ENCODE assay signal across 1 cellular context in genomic region chr12:75750950-75751349, GRCh38.
TF ChIP-seq lines count a peak whose summit lies in the region.

No MANE protein-coding gene starts in this region.

TF ChIP-seq in SK-N-SH, 30 proteins besides CTCF, POLR2A, EP300 and RAD21 (continued from another document):
- TF ChIP-seq, protein P1, sequence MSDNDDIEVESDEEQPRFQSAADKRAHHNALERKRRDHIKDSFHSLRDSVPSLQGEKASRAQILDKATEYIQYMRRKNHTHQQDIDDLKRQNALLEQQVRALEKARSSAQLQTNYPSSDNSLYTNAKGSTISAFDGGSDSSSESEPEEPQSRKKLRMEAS (IDR thresholded peaks at IDR 0.05; ENCODE audit: low read depth) = 0 out of 2 replicates have a peak, but pooled peaks have one; percentile 15
- TF ChIP-seq RCOR1 (IDR thresholded peaks at IDR 0.05; ENCODE audit: low read length) (no peak), TAF1 (IDR thresholded peaks at IDR 0.05; ENCODE audit: borderline replicate concordance, low read depth, low read length) (no peak), CHD2 (IDR thresholded peaks at IDR 0.05; ENCODE audit: low read length, partially characterized antibody) (no peak), GABPA (IDR thresholded peaks at IDR 0.05; ENCODE audit: low read depth) (no peak), JUND (IDR thresholded peaks at IDR 0.05) (0 out of 2 replicates have a peak, but pooled peaks have one; percentile 16), IRF3 (IDR thresholded peaks at IDR 0.05; ENCODE audit: low read depth, low read length) (no peak), RXRA (IDR thresholded peaks at IDR 0.05; ENCODE audit: borderline replicate concordance, low read depth) (no peak), ZBTB33 (IDR thresholded peaks at IDR 0.05; ENCODE audit: borderline replicate concordance, low read depth) (no peak), FOSL2 (IDR thresholded peaks at IDR 0.05; ENCODE audit: borderline replicate concordance, low read depth) (peak; percentile 67), MXI1 (IDR thresholded peaks at IDR 0.05; ENCODE audit: low read depth, low read length) (no peak), POLR2AphosphoS5 (IDR thresholded peaks at IDR 0.05; ENCODE audit: low read depth, low read length) (no peak), FOXM1 (IDR thresholded peaks at IDR 0.05; ENCODE audit: low read depth) (no peak), MEF2A (IDR thresholded peaks at IDR 0.05; ENCODE audit: borderline replicate concordance, low read depth) (no peak), ELF1 (IDR thresholded peaks at IDR 0.05) (no peak), SIN3A (IDR thresholded peaks at IDR 0.05; ENCODE audit: borderline replicate concordance, low read depth, low read length) (no peak), SMC3 (IDR thresholded peaks at IDR 0.05; ENCODE audit: low read depth, low read length) (no peak), YY1 (IDR thresholded peaks at IDR 0.05; ENCODE audit: low read depth) (no peak), NRF1 (IDR thresholded peaks at IDR 0.05; ENCODE audit: low read depth, low read length) (no peak), FOXJ3 (CRISPR knock-in tag; IDR thresholded peaks at IDR 0.05) (no peak)
- TF ChIP-seq, protein P2, sequence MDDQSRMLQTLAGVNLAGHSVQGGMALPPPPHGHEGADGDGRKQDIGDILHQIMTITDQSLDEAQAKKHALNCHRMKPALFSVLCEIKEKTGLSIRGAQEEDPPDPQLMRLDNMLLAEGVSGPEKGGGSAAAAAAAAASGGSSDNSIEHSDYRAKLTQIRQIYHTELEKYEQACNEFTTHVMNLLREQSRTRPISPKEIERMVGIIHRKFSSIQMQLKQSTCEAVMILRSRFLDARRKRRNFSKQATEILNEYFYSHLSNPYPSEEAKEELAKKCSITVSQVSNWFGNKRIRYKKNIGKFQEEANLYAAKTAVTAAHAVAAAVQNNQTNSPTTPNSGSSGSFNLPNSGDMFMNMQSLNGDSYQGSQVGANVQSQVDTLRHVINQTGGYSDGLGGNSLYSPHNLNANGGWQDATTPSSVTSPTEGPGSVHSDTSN (IDR thresholded peaks at IDR 0.05) = no peak
TF ChIP-seq in SK-N-SH: peak in this region for 6.
